Comparison of ENCODE assay signal across 8 cellular contexts in genomic region chr9:133029994-133030316, GRCh38. TPM values are rescaled to one million over a fixed set of nuclear protein-coding genes. Genes with fewer than 3 reads are reported as not detected.
DNase-seq lines count a peak whose midpoint lies in the region; ATAC-seq and TF ChIP-seq lines count a peak whose summit lies in the region.

No MANE protein-coding gene starts in this region.

- POLR2A ChIA-PET in MCF 10A (lab: Yijun Ruan, JAX) = interaction anchor here (0.6 to 4.0 kb wide), 35 partner anchors 8 to 1530 kb away, joined by 3 to 41 read pairs (median 5); partner anchors contain the start of genes CACFD1, DDX31, GTF3C4 and REXO4

- H3K27ac Mint-ChIP-seq in MCF 10A (ENCODE audit: low read depth, unreplicated experiment) = peak overlapping the region; percentile 99

- H3K36me3 Mint-ChIP-seq in MCF 10A (ENCODE audit: insufficient read depth, unreplicated experiment) = peaks cover 12% of the 10 kb centered on the region

- DNase-seq in MCF 10A (ENCODE audit: unreplicated experiment) = no peak
- DNase-seq in NCI-H82 treated with DMSO at 0.1 percent for 48 hours (lab: John Stamatoyannopoulos, UW; ENCODE audit: unreplicated experiment) = no peak
- DNase-seq in NCI-H526 (lab: John Stamatoyannopoulos, UW) = no peak

- H3K36me3 ChIP-seq in ES-I3 (ENCODE audit: insufficient read depth, low read length) (no peaks in the 10 kb centered on the region), mesodermal cell (ENCODE audit: control insufficient read depth, insufficient read depth, low read length) (peaks cover 30% of the 10 kb centered on the region)

- no peaks in the 10 kb centered on the region for H3K27me3 Mint-ChIP-seq in MCF 10A (ENCODE audit: insufficient read depth, unreplicated experiment)

- H3K4me3 ChIP-seq in mesodermal cell (ENCODE audit: extremely low read depth, insufficient read depth, low read length, poor library complexity, severe bottlenecking) = peak overlapping the region; percentile 93

- peaks cover 23% of the 10 kb centered on the region for H3K4me1 Mint-ChIP-seq in MCF 10A (ENCODE audit: insufficient read depth, unreplicated experiment)

- H3K9me3 ChIP-seq in ES-I3 (ENCODE audit: control insufficient read depth, insufficient read depth, low read length) = peaks cover 3% of the 10 kb centered on the region; the same call in 1 of the 2 replicates
- H3K9me3 ChIP-seq in mesodermal cell (ENCODE audit: control insufficient read depth, low read length) = peaks cover 10% of the 10 kb centered on the region

- H3K27ac ChIP-seq in mesodermal cell (ENCODE audit: low read depth, low read length, severe bottlenecking) = peak overlapping the region; percentile 62

- no peaks in the 10 kb centered on the region; the same call in 1 of the 2 replicates for H3K4me1 ChIP-seq in ES-I3 (ENCODE audit: insufficient read depth, low read length)
- peaks cover 4% of the 10 kb centered on the region for H3K4me1 ChIP-seq in mesodermal cell (ENCODE audit: control insufficient read depth, insufficient read depth, low read length, poor library complexity, severe bottlenecking)

- peak overlapping the region; percentile 98 for H3K9ac ChIP-seq in ES-I3 (ENCODE audit: low read depth, low read length)

- peak overlapping the region; percentile 99 for H3K4me3 Mint-ChIP-seq in MCF 10A (ENCODE audit: unreplicated experiment)

- TSS peak; percentile 92 for BruUV-seq in MCF 10A (replicated peaks; lab: Mats Ljungman, UMichigan)

- no peaks in the 10 kb centered on the region for H3K9me3 Mint-ChIP-seq in MCF 10A (ENCODE audit: unreplicated experiment)

- WGBS in mesodermal cell (ENCODE audit: insufficient coverage in 2 of 2), 2 experiments = 1% methylated on average over 20 to 28 of the region's 28 CpGs

- TF ChIP-seq CTCF in MCF 10A (IDR thresholded peaks at IDR 0.05; ENCODE audit: unreplicated experiment) = no peak

- ATAC-seq in HG03196 (IDR thresholded peaks at IDR 0.05; ENCODE audit: unreplicated experiment) (peak; percentile 5), HG02678 (IDR thresholded peaks at IDR 0.05; ENCODE audit: unreplicated experiment) (no peak), GM19324 (IDR thresholded peaks at IDR 0.05; ENCODE audit: low FRiP score, unreplicated experiment) (no peak)

- intact Hi-C loops in MCF 10A (cut with micrococcal nuclease) = loop anchor here (5.0 kb wide), 1 partner anchor 117 kb away; no protein-coding TSS in a partner anchor

- CTCF ChIA-PET in MCF 10A (lab: Yijun Ruan, JAX) = interaction anchor here (0.6 to 4.7 kb wide), 6 partner anchors 8 to 305 kb away, joined by 3 to 39 read pairs (median 4); no protein-coding TSS in a partner anchor

RNA-seq across cellular contexts. Expression of gene GTF3C5, which starts 0.8 kb away (rescaled TPM):
- total RNA-seq in MCF 10A (2022) = 53.9 and 55.4 TPM in 2 replicates
- polyA plus RNA-seq in mesodermal cell (2013, experiment 1 of 2) = 76.0 TPM
- polyA plus RNA-seq in mesodermal cell (2013, experiment 2 of 2) = 60.5 TPM

RNA-seq across cellular contexts. Expression of gene CEL, which starts 31.8 kb away (rescaled TPM):
- 1.4 and 1.9 TPM in 2 replicates for total RNA-seq in MCF 10A (2022)
- 2.2 TPM for polyA plus RNA-seq in mesodermal cell (2013, experiment 1 of 2)
- polyA plus RNA-seq in mesodermal cell (2013, experiment 2 of 2) = 1.8 TPM

RNA-seq across cellular contexts. Expression of gene GFI1B, which starts 51.5 kb away (rescaled TPM):
- not detected in 2 replicates for total RNA-seq in MCF 10A (2022)
- 1.9 TPM for polyA plus RNA-seq in mesodermal cell (2013, experiment 1 of 2)
- polyA plus RNA-seq in mesodermal cell (2013, experiment 2 of 2) = 0.56 TPM
